ENCODE assay signal across 22 cellular contexts in genomic region chr19:14565298-14565679, GRCh38. TPM values are rescaled to one million over a fixed set of nuclear protein-coding genes. Genes with fewer than 3 reads are reported as not detected.
"Had no signal": no experiment of that assay in that cellular context is flagged by ENCODE, and none has a peak within 500 bp of the region (broad histone marks: within the 10 kb centered on the region; RNA-seq: fewer than 3 reads in every experiment).

No MANE protein-coding gene starts in this region.

- H3K9me3 Mint-ChIP-seq: brain had no signal

- H3K4me3 ChIP-seq: left ventricle myocardium inferior, ovary, stomach, thoracic aorta had no signal

- H3K36me3 ChIP-seq: ovary had no signal

- H3K27me3 Mint-ChIP-seq: activated CD8-positive, alpha-beta memory T cell treated with anti-CD3 and anti-CD28 coated beads, Interleukin-2, amount 10 ng/mL, durations not matched to agents 7 days and 5 days; activated naive CD8-positive, alpha-beta T cell; brain had no signal

- ATAC-seq: esophagus mucosa had no signal

- H3K36me3 Mint-ChIP-seq: activated naive CD8-positive, alpha-beta T cell had no signal

- H3K27me3 ChIP-seq: ovary, stomach had no signal

- H3K27ac Mint-ChIP-seq: activated naive CD8-positive, alpha-beta T cell; brain had no signal

- FAIRE-seq: endometrium had no signal

- H3K27ac ChIP-seq: left ventricle myocardium inferior, ovary, stomach, thoracic aorta had no signal

- H3K4me3 Mint-ChIP-seq: activated CD8-positive, alpha-beta memory T cell treated with anti-CD3 and anti-CD28 coated beads, Interleukin-2, amount 10 ng/mL, durations not matched to agents 7 days and 5 days; activated naive CD8-positive, alpha-beta T cell; brain had no signal

- H3K9me3 ChIP-seq: left ventricle myocardium inferior, ovary, stomach, thoracic aorta had no signal

- DNase-seq: activated CD4-positive, alpha-beta T cell treated with anti-CD3 and anti-CD28 coated beads, Interleukin-2, amount 50 U/mL, for 48 hours; activated CD4-positive, CD25-positive, alpha-beta regulatory T cell treated with anti-CD3 and anti-CD28 coated beads, Interleukin-2, amount 50 U/mL, for 72 hours; activated CD8-positive, alpha-beta memory T cell treated with anti-CD3 and anti-CD28 coated beads, Interleukin-2, amount 10 ng/mL, durations not matched to agents 7 days and 5 days; activated gamma-delta T cell; activated T-cell treated with anti-CD3 and anti-CD28 coated beads, Interleukin-2, amount 50 U/mL, for 48 hours; foreskin fibroblast; islet precursor cell; left ventricle myocardium inferior; mesendoderm; stimulated activated CD4-positive, alpha-beta T cell treated with anti-CD3 and anti-CD28 coated beads, Interleukin-15, amount 100 ng/mL, for 24 hours; stimulated activated CD4-positive, alpha-beta T cell treated with anti-CD3 and anti-CD28 coated beads, Interleukin-4, amount 100 ng/mL, for 4 hours; stomach had no signal

RNA-seq across cellular contexts. Expression of gene CLEC17A, which starts 17.6 kb away (rescaled TPM):
- total RNA-seq: activated CD8-positive, alpha-beta memory T cell treated with anti-CD3 and anti-CD28 coated beads, Interleukin-2, amount 10 ng/mL, durations not matched to agents 7 days and 5 days; cerebellum; dermis microvascular lymphatic vessel endothelial cell; left ventricle myocardium inferior; renal cortical epithelial cell; thoracic aorta had no signal
- polyA plus RNA-seq: neural cell had no signal
